ENCODE assay signal across 13 cellular contexts in the genomic region with DNA sequence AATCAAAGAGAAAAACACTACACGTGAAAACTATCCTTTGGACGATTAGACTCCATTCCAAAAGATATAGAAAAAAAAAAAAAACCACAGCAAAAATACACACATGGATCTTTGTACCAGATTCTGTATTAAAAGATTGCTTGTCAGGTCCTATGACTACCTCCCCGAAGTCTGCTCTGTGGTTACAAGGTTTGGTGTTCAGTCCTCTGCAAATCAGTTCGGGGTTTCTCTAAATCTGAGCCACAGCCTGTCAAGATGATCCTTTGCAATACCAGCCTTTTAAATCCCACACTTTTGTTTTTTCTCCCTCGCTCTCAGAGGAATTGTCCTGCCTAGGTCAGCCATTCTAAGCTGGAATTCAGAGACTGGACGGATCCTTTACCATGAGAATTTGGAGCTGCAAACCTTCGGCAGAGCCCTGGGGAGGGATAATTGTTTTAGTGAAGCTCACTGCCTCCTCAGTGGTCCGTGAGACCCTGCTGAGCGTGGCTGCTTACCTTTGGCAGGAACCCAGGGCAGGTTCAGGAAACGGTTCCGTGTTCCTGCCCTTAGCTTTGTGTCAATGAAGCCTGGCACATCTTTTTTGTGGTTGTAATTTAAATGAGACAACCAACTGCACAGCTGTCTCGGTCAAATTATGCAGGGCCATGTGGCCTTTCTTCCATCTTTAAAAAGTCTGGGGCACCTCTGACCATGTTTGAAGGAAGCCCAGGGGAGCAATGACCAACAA. TPM values are rescaled to one million over a fixed set of nuclear protein-coding genes. Genes with fewer than 3 reads are reported as not detected.
DNase-seq lines count a peak whose midpoint lies in the region; ATAC-seq, FAIRE-seq and TF ChIP-seq lines count a peak whose summit lies in the region.
"Had no signal": no experiment of that assay in that cellular context is flagged by ENCODE, and none has a peak within 500 bp of the region (broad histone marks: within the 10 kb centered on the region; RNA-seq: fewer than 3 reads in every experiment).

No MANE protein-coding gene starts in this region.

- H3K27me3 ChIP-seq in right cardiac atrium (ENCODE audit: control insufficient read depth, insufficient read depth): no peaks in the 10 kb centered on the region
- no peaks in the 10 kb centered on the region for H3K27me3 ChIP-seq in astrocyte (ENCODE audit: insufficient read depth, low read length)

- H3K9me3 ChIP-seq in right cardiac atrium (ENCODE audit: control insufficient read depth, low read length) (no peaks in the 10 kb centered on the region), astrocyte (ENCODE audit: insufficient read depth, low read depth, low read length) (no peaks in the 10 kb centered on the region)
- H3K9me3 ChIP-seq: SK-N-SH had no signal

- peak overlapping the region; percentile 92 for H3K27ac ChIP-seq in right cardiac atrium (ENCODE audit: low read length)
- peak overlapping the region; percentile 42 for H3K27ac ChIP-seq in astrocyte (ENCODE audit: low read depth, low read length)

- H3K79me2 ChIP-seq in astrocyte (ENCODE audit: insufficient read depth, low read length): no peaks in the 10 kb centered on the region

- no peaks in the 10 kb centered on the region for H3K36me3 ChIP-seq in astrocyte (ENCODE audit: insufficient read depth, low read length)

- H3K27me3 Mint-ChIP-seq in astrocyte (ENCODE audit: low read depth, unreplicated experiment): peaks cover 18% of the 10 kb centered on the region

- DNase-seq in right cardiac atrium: no peak
- DNase-seq in left cardiac atrium: no peak
- DNase-seq in astrocyte (ENCODE audit: low read depth): peak; percentile 38
- DNase-seq in myocyte (ENCODE audit: low read depth): peak; percentile 24
- DNase-seq in DMS53 (lab: John Stamatoyannopoulos, UW): no peak
- no peak for DNase-seq in DMS114 treated with DMSO at 0.1 percent for 48 hours (lab: John Stamatoyannopoulos, UW; ENCODE audit: unreplicated experiment)
- DNase-seq in stimulated activated CD8-positive, alpha-beta memory T cell treated with anti-CD3 and anti-CD28 coated beads, Interleukin-4, amount 100 ng/mL, for 48 hours: no peak
- DNase-seq in DMS79 (lab: John Stamatoyannopoulos, UW): no peak
- DNase-seq: activated CD8-positive, alpha-beta T cell treated with anti-CD3 and anti-CD28 coated beads for 36 hours; foreskin fibroblast; SK-N-SH; stimulated activated CD4-positive, alpha-beta T cell treated with anti-CD3 and anti-CD28 coated beads, Interleukin-2, amount 100 ng/mL, for 48 hours had no signal

- peaks cover 16% of the 10 kb centered on the region for H3K4me1 Mint-ChIP-seq in astrocyte (ENCODE audit: low read depth, unreplicated experiment)

- H3K27ac Mint-ChIP-seq in astrocyte (ENCODE audit: unreplicated experiment): no peak overlapping the region
- H3K27ac Mint-ChIP-seq: activated CD8-positive, alpha-beta T cell treated with anti-CD3 and anti-CD28 coated beads for 36 hours had no signal

- H3K9ac ChIP-seq in astrocyte (ENCODE audit: low read length): peak overlapping the region; percentile 50
- H3K9ac ChIP-seq: SK-N-SH had no signal

- peak; percentile 17 for FAIRE-seq in astrocyte (lab: Jason Lieb, UNC)
- FAIRE-seq: urothelium cell line had no signal

- H3K4me2 ChIP-seq in astrocyte (ENCODE audit: low read length): peak overlapping the region; percentile 86
- H3K4me2 ChIP-seq: SK-N-SH had no signal

- H3K4me3 Mint-ChIP-seq in astrocyte (ENCODE audit: unreplicated experiment): no peak overlapping the region

- H4K20me1 ChIP-seq in astrocyte (ENCODE audit: insufficient read depth, low read length): no peaks in the 10 kb centered on the region

- peak overlapping the region; percentile 60 for H2AFZ ChIP-seq in astrocyte (ENCODE audit: low read depth, low read length)

- H3K4me3 ChIP-seq in right cardiac atrium (ENCODE audit: low read length) (peak overlapping the region; percentile 52), astrocyte (ENCODE audit: insufficient read depth, low read depth, low read length) (no peak overlapping the region)

- no peak for ATAC-seq in right cardiac atrium
- no peak for ATAC-seq in left cardiac atrium
- ATAC-seq: activated CD8-positive, alpha-beta T cell treated with anti-CD3 and anti-CD28 coated beads for 36 hours had no signal

- H3K9me3 Mint-ChIP-seq in astrocyte (ENCODE audit: unreplicated experiment): no peaks in the 10 kb centered on the region
- H3K9me3 Mint-ChIP-seq: activated CD8-positive, alpha-beta T cell treated with anti-CD3 and anti-CD28 coated beads for 36 hours had no signal

- no peak for TF ChIP-seq CTCF in astrocyte (IDR thresholded peaks at IDR 0.05; ENCODE audit: insufficient read depth, low read depth, low read length)

- H3K4me1 ChIP-seq in right cardiac atrium (ENCODE audit: control insufficient read depth, insufficient read depth, low read length) (peaks cover 9% of the 10 kb centered on the region), astrocyte (ENCODE audit: insufficient read depth, low read length) (peaks cover 27% of the 10 kb centered on the region)

- H3K36me3 Mint-ChIP-seq in astrocyte (ENCODE audit: low read depth, unreplicated experiment): no peaks in the 10 kb centered on the region

- 48% methylated on average over 12 of the region's 12 CpGs for WGBS in right cardiac atrium

- intact Hi-C loops in right cardiac atrium (cut with DNase I): loop anchor here in 1 of 4 donors (5.0 kb wide), 1 partner anchor 45 kb away; the partner anchor contains the start of gene EBF1
- intact Hi-C loops in left cardiac atrium (cut with DNase I): loop anchor here in 1 of 2 donors (5.0 kb wide), 1 partner anchor 45 kb away; the partner anchor contains the start of gene EBF1

RNA-seq across cellular contexts. Expression of gene EBF1, which starts 47.3 kb away (rescaled TPM):
- 10 to 100 TPM; 15.5 to 20.0 (median 17.5) TPM for total RNA-seq in right cardiac atrium
- polyA plus RNA-seq in right cardiac atrium: 7.6 TPM
- total RNA-seq in left cardiac atrium: 10 to 100 TPM; 19.3 to 28.1 TPM
- total RNA-seq in astrocyte: 2.0 and 2.5 TPM in 2 replicates
- 4.9 and 5.5 TPM in 2 replicates for total RNA-seq in myocyte
- 7.0 TPM for polyA plus RNA-seq in myocyte (2012)

Comparison
In these comparisons a context has a peak if more than half of its experiments do, and no peak if none do; other contexts are left out.
1. DNase-seq: peak in astrocyte (single experiment) and myocyte (single experiment); none in right cardiac atrium (0 of 3), left cardiac atrium (single experiment), DMS53 (single experiment), DMS114 treated with DMSO at 0.1 percent for 48 hours (single experiment), stimulated activated CD8-positive, alpha-beta memory T cell treated with anti-CD3 and anti-CD28 coated beads, Interleukin-4, amount 100 ng/mL, for 48 hours (single experiment) and DMS79 (single experiment).